1 cellular context compared by ENCODE assay signal in genomic region chr16:85460252-85460982, GRCh38.
TF ChIP-seq lines count a peak whose summit lies in the region.

No MANE protein-coding gene starts in this region.

TF ChIP-seq in IMR-90, 13 proteins besides CTCF, POLR2A, EP300 and RAD21 (continued from another document):
- TF ChIP-seq USF2 (IDR thresholded peaks at IDR 0.05; ENCODE audit: low read depth, low read length) (no peak), SMC3 (IDR thresholded peaks at IDR 0.05; ENCODE audit: low read depth, low read length) (no peak), MAZ (IDR thresholded peaks at IDR 0.05; ENCODE audit: borderline replicate concordance, low read depth, low read length) (no peak), BHLHE40 (IDR thresholded peaks at IDR 0.05; ENCODE audit: low read depth, low read length) (no peak), RFX5 (IDR thresholded peaks at IDR 0.05; ENCODE audit: low read depth, low read length) (no peak), MAFK (IDR thresholded peaks at IDR 0.05; ENCODE audit: low read depth, low read length) (no peak), CHD1 (IDR thresholded peaks at IDR 0.05; ENCODE audit: low read depth, low read length) (no peak), RCOR1 (IDR thresholded peaks at IDR 0.05; ENCODE audit: insufficient replicate concordance, low read length) (no peak), FOS (IDR thresholded peaks at IDR 0.05; ENCODE audit: low read depth, low read length) (no peak)
- TF ChIP-seq, protein P1, sequence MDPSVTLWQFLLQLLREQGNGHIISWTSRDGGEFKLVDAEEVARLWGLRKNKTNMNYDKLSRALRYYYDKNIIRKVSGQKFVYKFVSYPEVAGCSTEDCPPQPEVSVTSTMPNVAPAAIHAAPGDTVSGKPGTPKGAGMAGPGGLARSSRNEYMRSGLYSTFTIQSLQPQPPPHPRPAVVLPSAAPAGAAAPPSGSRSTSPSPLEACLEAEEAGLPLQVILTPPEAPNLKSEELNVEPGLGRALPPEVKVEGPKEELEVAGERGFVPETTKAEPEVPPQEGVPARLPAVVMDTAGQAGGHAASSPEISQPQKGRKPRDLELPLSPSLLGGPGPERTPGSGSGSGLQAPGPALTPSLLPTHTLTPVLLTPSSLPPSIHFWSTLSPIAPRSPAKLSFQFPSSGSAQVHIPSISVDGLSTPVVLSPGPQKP (IDR thresholded peaks at IDR 0.05; ENCODE audit: borderline replicate concordance, low read depth, low read length), result no peak
